10 cellular contexts compared by ENCODE assay signal in the genomic region with DNA sequence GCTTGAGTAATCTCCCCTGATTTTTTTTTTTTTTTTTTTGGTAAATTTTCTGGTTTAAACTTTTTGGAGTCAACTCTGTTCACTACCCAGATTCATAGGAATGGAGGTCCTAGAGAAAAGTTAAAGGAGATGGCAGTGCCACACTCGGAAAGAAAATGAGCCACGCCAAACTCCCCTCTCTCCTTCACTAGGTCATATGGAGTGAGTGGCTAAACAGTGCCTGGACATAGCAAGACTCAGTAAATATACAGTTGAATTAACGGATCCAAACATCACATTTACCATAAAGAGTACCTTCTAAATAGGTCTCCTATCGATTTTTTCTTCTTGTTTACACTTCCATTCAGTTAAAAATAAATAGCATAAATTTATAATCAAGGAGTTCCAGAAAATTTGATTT.
DNase-seq lines count a peak whose midpoint lies in the region; ATAC-seq and TF ChIP-seq lines count a peak whose summit lies in the region.
"Had no signal": no experiment of that assay in that cellular context is flagged by ENCODE, and none has a peak within 500 bp of the region (broad histone marks: within the 10 kb centered on the region; RNA-seq: fewer than 3 reads in every experiment).

No MANE protein-coding gene starts in this region.

- H3K79me2 ChIP-seq in OCI-LY3 (ENCODE audit: low read length): no peaks in the 10 kb centered on the region

- ATAC-seq in GM19463 (IDR thresholded peaks at IDR 0.05; ENCODE audit: unreplicated experiment) (peak; percentile 36), HG03378 (IDR thresholded peaks at IDR 0.05; ENCODE audit: unreplicated experiment) (peak; percentile 9)

- DNase-seq in SIG-M5 treated with dmso at 0.1 percent for 504 hours (lab: John Stamatoyannopoulos, UW; ENCODE audit: unreplicated experiment) (no peak), HuH-7 (ENCODE audit: low spot score) (no peak)
- no peak for DNase-seq in activated T-cell treated with anti-CD3 and anti-CD28 coated beads, Interleukin-2, amount 50 U/mL, for 1 hour
- DNase-seq in activated CD8-positive, alpha-beta memory T cell treated with anti-CD3 and anti-CD28 coated beads for 24 hours: no peak
- DNase-seq: DMS 273 treated with DMSO at 0.1 percent for 48 hours had no signal

- 0 out of 2 replicates have a peak overlapping the region, but pooled peaks have one; percentile 14 for H2AFZ ChIP-seq in OCI-LY3 (ENCODE audit: low read depth, low read length)

- no peaks in the 10 kb centered on the region for H4K20me1 ChIP-seq in OCI-LY3 (ENCODE audit: insufficient read depth, low read length)
- H4K20me1 ChIP-seq: BLaER1 treated with 17β-estradiol and CSF1 and Interleukin-3, amounts not matched to agents 10 nM and 100 nM had no signal

- H3K27me3 ChIP-seq in OCI-LY3 (ENCODE audit: low read depth, low read length): peaks cover 10% of the 10 kb centered on the region; the same call in 1 of the 2 replicates
- H3K27me3 ChIP-seq: BLaER1 treated with 17β-estradiol and CSF1 and Interleukin-3, amounts not matched to agents 10 nM and 100 nM had no signal

- H3K4me2 ChIP-seq in OCI-LY3 (ENCODE audit: low read length): peak overlapping the region; percentile 55
- H3K4me2 ChIP-seq: BLaER1 treated with 17β-estradiol and CSF1 and Interleukin-3, amounts not matched to agents 10 nM and 100 nM had no signal

- H3K27ac ChIP-seq in OCI-LY3 (ENCODE audit: low read length): no peak overlapping the region
- H3K27ac ChIP-seq: BLaER1 treated with 17β-estradiol and CSF1 and Interleukin-3, amounts not matched to agents 10 nM and 100 nM had no signal

- peaks cover 3% of the 10 kb centered on the region; the same call in 1 of the 2 replicates for H3K4me1 ChIP-seq in OCI-LY3 (ENCODE audit: low read length)
- H3K4me1 ChIP-seq: BLaER1 treated with 17β-estradiol and CSF1 and Interleukin-3, amounts not matched to agents 10 nM and 100 nM; HAP-1 had no signal

- no peak overlapping the region for H3K9ac ChIP-seq in OCI-LY3 (ENCODE audit: low read length)
- H3K9ac ChIP-seq: BLaER1 treated with 17β-estradiol and CSF1 and Interleukin-3, amounts not matched to agents 10 nM and 100 nM had no signal

- no peaks in the 10 kb centered on the region for H3K9me3 ChIP-seq in OCI-LY3 (ENCODE audit: insufficient read depth, low read length)
- H3K9me3 ChIP-seq: BLaER1 treated with 17β-estradiol and CSF1 and Interleukin-3, amounts not matched to agents 10 nM and 100 nM; HAP-1 had no signal

- no peaks in the 10 kb centered on the region for H3K36me3 ChIP-seq in OCI-LY3 (replicated peaks; ENCODE audit: low read depth, low read length)
- H3K36me3 ChIP-seq: BLaER1 treated with 17β-estradiol and CSF1 and Interleukin-3, amounts not matched to agents 10 nM and 100 nM; HAP-1 had no signal

- peak overlapping the region; percentile 32 for H3K4me3 ChIP-seq in OCI-LY3 (ENCODE audit: low read length)
- H3K4me3 ChIP-seq: BLaER1 treated with 17β-estradiol and CSF1 and Interleukin-3, amounts not matched to agents 10 nM and 100 nM; HAP-1 had no signal

- no peak for TF ChIP-seq CTCF in OCI-LY3 (IDR thresholded peaks at IDR 0.05; ENCODE audit: low read depth, low read length)
